ENCODE assay signal across 1 cellular context in the genomic region with DNA sequence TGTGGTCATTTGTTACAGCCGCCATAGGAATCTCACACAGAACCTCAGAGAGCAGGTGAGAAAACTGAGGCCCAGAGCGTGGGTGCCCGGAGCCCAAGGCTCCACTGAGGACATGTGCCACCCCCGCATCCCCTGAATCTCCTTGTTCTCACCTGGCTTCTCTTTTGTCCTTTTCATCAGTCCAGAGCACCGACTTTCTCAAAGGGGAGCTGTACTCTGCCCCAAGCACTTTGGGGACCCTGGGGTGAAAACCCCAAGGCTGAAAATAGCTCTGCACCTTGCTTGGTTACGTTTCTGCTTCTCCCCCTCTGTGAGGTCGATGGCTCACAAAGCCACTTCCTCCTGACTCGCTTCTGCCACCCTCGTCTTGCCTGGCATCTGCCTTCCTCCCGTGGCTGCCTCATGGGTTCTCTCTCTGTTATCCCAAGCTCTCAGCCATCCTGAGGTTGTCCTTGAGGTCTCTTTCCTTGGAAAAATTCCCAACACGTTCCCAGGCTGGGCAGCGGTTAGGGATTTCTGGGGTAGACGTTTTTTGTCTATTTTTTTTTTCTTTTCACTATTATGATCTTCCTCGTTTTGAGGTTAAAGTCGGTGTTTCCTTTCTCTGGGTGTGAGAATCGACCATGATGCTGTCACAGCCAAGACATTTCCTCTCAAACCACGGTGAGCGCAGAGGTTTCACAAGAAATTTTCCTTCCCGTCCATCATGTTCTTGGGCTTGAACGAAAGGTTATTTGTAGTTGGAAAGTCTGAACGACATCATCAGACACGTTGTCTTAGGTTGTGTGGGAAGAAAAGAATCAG.
A peak's percentile ranks its signal among the peaks of the same experiment; 100 is the strongest.
TF ChIP-seq lines count a peak whose summit lies in the region.

No MANE protein-coding gene starts in this region.

TF ChIP-seq in GM12878, 131 proteins besides CTCF, POLR2A, EP300 and RAD21 (continued from another document and continues in another):
- TF ChIP-seq, protein P1, sequence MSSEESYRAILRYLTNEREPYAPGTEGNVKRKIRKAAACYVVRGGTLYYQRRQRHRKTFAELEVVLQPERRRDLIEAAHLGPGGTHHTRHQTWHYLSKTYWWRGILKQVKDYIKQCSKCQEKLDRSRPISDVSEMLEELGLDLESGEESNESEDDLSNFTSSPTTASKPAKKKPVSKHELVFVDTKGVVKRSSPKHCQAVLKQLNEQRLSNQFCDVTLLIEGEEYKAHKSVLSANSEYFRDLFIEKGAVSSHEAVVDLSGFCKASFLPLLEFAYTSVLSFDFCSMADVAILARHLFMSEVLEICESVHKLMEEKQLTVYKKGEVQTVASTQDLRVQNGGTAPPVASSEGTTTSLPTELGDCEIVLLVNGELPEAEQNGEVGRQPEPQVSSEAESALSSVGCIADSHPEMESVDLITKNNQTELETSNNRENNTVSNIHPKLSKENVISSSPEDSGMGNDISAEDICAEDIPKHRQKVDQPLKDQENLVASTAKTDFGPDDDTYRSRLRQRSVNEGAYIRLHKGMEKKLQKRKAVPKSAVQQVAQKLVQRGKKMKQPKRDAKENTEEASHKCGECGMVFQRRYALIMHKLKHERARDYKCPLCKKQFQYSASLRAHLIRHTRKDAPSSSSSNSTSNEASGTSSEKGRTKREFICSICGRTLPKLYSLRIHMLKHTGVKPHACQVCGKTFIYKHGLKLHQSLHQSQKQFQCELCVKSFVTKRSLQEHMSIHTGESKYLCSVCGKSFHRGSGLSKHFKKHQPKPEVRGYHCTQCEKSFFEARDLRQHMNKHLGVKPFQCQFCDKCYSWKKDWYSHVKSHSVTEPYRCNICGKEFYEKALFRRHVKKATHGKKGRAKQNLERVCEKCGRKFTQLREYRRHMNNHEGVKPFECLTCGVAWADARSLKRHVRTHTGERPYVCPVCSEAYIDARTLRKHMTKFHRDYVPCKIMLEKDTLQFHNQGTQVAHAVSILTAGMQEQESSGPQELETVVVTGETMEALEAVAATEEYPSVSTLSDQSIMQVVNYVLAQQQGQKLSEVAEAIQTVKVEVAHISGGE (CRISPR knock-in tag; IDR thresholded peaks at IDR 0.05): no peak
- TF ChIP-seq, protein P2, sequence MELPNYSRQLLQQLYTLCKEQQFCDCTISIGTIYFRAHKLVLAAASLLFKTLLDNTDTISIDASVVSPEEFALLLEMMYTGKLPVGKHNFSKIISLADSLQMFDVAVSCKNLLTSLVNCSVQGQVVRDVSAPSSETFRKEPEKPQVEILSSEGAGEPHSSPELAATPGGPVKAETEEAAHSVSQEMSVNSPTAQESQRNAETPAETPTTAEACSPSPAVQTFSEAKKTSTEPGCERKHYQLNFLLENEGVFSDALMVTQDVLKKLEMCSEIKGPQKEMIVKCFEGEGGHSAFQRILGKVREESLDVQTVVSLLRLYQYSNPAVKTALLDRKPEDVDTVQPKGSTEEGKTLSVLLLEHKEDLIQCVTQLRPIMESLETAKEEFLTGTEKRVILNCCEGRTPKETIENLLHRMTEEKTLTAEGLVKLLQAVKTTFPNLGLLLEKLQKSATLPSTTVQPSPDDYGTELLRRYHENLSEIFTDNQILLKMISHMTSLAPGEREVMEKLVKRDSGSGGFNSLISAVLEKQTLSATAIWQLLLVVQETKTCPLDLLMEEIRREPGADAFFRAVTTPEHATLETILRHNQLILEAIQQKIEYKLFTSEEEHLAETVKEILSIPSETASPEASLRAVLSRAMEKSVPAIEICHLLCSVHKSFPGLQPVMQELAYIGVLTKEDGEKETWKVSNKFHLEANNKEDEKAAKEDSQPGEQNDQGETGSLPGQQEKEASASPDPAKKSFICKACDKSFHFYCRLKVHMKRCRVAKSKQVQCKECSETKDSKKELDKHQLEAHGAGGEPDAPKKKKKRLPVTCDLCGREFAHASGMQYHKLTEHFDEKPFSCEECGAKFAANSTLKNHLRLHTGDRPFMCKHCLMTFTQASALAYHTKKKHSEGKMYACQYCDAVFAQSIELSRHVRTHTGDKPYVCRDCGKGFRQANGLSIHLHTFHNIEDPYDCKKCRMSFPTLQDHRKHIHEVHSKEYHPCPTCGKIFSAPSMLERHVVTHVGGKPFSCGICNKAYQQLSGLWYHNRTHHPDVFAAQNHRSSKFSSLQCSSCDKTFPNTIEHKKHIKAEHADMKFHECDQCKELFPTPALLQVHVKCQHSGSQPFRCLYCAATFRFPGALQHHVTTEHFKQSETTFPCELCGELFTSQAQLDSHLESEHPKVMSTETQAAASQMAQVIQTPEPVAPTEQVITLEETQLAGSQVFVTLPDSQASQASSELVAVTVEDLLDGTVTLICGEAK (IDR thresholded peaks at IDR 0.05; ENCODE audit: borderline replicate concordance): no peak; the same call in 1 of the 2 replicates
- TF ChIP-seq BHLHE40 (IDR thresholded peaks at IDR 0.05; ENCODE audit: borderline replicate concordance in 1 of 2, low read depth in 2 of 2, low read length in 1 of 2): peak in 1 of 2 experiments; percentile 75; a peak in 2 of 4 replicates
- TF ChIP-seq, protein P3, sequence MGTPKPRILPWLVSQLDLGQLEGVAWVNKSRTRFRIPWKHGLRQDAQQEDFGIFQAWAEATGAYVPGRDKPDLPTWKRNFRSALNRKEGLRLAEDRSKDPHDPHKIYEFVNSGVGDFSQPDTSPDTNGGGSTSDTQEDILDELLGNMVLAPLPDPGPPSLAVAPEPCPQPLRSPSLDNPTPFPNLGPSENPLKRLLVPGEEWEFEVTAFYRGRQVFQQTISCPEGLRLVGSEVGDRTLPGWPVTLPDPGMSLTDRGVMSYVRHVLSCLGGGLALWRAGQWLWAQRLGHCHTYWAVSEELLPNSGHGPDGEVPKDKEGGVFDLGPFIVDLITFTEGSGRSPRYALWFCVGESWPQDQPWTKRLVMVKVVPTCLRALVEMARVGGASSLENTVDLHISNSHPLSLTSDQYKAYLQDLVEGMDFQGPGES (IDR thresholded peaks at IDR 0.05): no peak
- TF ChIP-seq, protein P4, sequence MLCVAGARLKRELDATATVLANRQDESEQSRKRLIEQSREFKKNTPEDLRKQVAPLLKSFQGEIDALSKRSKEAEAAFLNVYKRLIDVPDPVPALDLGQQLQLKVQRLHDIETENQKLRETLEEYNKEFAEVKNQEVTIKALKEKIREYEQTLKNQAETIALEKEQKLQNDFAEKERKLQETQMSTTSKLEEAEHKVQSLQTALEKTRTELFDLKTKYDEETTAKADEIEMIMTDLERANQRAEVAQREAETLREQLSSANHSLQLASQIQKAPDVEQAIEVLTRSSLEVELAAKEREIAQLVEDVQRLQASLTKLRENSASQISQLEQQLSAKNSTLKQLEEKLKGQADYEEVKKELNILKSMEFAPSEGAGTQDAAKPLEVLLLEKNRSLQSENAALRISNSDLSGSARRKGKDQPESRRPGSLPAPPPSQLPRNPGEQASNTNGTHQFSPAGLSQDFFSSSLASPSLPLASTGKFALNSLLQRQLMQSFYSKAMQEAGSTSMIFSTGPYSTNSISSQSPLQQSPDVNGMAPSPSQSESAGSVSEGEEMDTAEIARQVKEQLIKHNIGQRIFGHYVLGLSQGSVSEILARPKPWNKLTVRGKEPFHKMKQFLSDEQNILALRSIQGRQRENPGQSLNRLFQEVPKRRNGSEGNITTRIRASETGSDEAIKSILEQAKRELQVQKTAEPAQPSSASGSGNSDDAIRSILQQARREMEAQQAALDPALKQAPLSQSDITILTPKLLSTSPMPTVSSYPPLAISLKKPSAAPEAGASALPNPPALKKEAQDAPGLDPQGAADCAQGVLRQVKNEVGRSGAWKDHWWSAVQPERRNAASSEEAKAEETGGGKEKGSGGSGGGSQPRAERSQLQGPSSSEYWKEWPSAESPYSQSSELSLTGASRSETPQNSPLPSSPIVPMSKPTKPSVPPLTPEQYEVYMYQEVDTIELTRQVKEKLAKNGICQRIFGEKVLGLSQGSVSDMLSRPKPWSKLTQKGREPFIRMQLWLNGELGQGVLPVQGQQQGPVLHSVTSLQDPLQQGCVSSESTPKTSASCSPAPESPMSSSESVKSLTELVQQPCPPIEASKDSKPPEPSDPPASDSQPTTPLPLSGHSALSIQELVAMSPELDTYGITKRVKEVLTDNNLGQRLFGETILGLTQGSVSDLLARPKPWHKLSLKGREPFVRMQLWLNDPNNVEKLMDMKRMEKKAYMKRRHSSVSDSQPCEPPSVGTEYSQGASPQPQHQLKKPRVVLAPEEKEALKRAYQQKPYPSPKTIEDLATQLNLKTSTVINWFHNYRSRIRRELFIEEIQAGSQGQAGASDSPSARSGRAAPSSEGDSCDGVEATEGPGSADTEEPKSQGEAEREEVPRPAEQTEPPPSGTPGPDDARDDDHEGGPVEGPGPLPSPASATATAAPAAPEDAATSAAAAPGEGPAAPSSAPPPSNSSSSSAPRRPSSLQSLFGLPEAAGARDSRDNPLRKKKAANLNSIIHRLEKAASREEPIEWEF (IDR thresholded peaks at IDR 0.05; ENCODE audit: insufficient replicate concordance, low read depth, low read length): no peak
- no peak for TF ChIP-seq SREBF1 (IDR thresholded peaks at IDR 0.05; ENCODE audit: low read length)
- TF ChIP-seq, protein P5, sequence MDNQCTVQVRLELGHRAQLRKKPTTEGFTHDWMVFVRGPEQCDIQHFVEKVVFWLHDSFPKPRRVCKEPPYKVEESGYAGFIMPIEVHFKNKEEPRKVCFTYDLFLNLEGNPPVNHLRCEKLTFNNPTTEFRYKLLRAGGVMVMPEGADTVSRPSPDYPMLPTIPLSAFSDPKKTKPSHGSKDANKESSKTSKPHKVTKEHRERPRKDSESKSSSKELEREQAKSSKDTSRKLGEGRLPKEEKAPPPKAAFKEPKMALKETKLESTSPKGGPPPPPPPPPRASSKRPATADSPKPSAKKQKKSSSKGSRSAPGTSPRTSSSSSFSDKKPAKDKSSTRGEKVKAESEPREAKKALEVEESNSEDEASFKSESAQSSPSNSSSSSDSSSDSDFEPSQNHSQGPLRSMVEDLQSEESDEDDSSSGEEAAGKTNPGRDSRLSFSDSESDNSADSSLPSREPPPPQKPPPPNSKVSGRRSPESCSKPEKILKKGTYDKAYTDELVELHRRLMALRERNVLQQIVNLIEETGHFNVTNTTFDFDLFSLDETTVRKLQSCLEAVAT (IDR thresholded peaks at IDR 0.05): peak; percentile 94
- peak; percentile 52; the same call in 1 of the 2 replicates for TF ChIP-seq CREB1 (IDR thresholded peaks at IDR 0.05; ENCODE audit: low read depth)
- peak; percentile 83 for TF ChIP-seq IRF4 (IDR thresholded peaks at IDR 0.05; ENCODE audit: low read depth, low read length)
- peak; percentile 80; the same call in 1 of the 2 replicates for TF ChIP-seq ZNF384 (IDR thresholded peaks at IDR 0.05; ENCODE audit: borderline replicate concordance, low read depth, low read length)
- TF ChIP-seq DPF2 (IDR thresholded peaks at IDR 0.05): peak; percentile 90
- peak; percentile 39 for TF ChIP-seq YY1 (IDR thresholded peaks at IDR 0.05; ENCODE audit: low read depth, low read length)
- TF ChIP-seq EED (IDR thresholded peaks at IDR 0.05; ENCODE audit: low read depth): peak; percentile 93
- TF ChIP-seq, protein P6, sequence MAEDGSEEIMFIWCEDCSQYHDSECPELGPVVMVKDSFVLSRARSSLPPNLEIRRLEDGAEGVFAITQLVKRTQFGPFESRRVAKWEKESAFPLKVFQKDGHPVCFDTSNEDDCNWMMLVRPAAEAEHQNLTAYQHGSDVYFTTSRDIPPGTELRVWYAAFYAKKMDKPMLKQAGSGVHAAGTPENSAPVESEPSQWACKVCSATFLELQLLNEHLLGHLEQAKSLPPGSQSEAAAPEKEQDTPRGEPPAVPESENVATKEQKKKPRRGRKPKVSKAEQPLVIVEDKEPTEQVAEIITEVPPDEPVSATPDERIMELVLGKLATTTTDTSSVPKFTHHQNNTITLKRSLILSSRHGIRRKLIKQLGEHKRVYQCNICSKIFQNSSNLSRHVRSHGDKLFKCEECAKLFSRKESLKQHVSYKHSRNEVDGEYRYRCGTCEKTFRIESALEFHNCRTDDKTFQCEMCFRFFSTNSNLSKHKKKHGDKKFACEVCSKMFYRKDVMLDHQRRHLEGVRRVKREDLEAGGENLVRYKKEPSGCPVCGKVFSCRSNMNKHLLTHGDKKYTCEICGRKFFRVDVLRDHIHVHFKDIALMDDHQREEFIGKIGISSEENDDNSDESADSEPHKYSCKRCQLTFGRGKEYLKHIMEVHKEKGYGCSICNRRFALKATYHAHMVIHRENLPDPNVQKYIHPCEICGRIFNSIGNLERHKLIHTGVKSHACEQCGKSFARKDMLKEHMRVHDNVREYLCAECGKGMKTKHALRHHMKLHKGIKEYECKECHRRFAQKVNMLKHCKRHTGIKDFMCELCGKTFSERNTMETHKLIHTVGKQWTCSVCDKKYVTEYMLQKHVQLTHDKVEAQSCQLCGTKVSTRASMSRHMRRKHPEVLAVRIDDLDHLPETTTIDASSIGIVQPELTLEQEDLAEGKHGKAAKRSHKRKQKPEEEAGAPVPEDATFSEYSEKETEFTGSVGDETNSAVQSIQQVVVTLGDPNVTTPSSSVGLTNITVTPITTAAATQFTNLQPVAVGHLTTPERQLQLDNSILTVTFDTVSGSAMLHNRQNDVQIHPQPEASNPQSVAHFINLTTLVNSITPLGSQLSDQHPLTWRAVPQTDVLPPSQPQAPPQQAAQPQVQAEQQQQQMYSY (CRISPR knock-in tag; IDR thresholded peaks at IDR 0.05): no peak
- peak; percentile 75 for TF ChIP-seq NR2F1 (conservative IDR thresholded peaks at IDR 0.05)
- TF ChIP-seq ZNF274 (IDR thresholded peaks at IDR 0.05; ENCODE audit: insufficient read depth, insufficient read length): no peak
- TF ChIP-seq MYB (IDR thresholded peaks at IDR 0.05; ENCODE audit: borderline replicate concordance, low read depth, low read length): no peak
- TF ChIP-seq MYC (IDR thresholded peaks at IDR 0.05; ENCODE audit: insufficient read depth, insufficient read length, insufficient replicate concordance, low read length, severe bottlenecking): no peak
- peak; percentile 87 for TF ChIP-seq PAX5 (IDR thresholded peaks at IDR 0.05; ENCODE audit: borderline replicate concordance, low read depth, low read length)
- TF ChIP-seq CREM (IDR thresholded peaks at IDR 0.05; ENCODE audit: low read depth): peak; percentile 73
- no peak for TF ChIP-seq CBX3 (IDR thresholded peaks at IDR 0.05; ENCODE audit: borderline replicate concordance, low read depth)
- TF ChIP-seq FOXK2 (IDR thresholded peaks at IDR 0.05): no peak
- peak; percentile 26 for TF ChIP-seq JUNB (IDR thresholded peaks at IDR 0.05)
- TF ChIP-seq HDAC2 (IDR thresholded peaks at IDR 0.05): no peak
- TF ChIP-seq MEF2B (IDR thresholded peaks at IDR 0.05; ENCODE audit: partially characterized antibody, poor library complexity, severe bottlenecking): peak; percentile 98
- no peak for TF ChIP-seq GABPA (IDR thresholded peaks at IDR 0.05; ENCODE audit: low read depth)
- no peak for TF ChIP-seq RBBP5 (conservative IDR thresholded peaks at IDR 0.05)
- 0 out of 2 replicates have a peak, but pooled peaks have one; percentile 42 for TF ChIP-seq RFX5 (IDR thresholded peaks at IDR 0.05; ENCODE audit: low read depth, low read length)
